ENCODE assay signal across 1 cellular context in the genomic region with DNA sequence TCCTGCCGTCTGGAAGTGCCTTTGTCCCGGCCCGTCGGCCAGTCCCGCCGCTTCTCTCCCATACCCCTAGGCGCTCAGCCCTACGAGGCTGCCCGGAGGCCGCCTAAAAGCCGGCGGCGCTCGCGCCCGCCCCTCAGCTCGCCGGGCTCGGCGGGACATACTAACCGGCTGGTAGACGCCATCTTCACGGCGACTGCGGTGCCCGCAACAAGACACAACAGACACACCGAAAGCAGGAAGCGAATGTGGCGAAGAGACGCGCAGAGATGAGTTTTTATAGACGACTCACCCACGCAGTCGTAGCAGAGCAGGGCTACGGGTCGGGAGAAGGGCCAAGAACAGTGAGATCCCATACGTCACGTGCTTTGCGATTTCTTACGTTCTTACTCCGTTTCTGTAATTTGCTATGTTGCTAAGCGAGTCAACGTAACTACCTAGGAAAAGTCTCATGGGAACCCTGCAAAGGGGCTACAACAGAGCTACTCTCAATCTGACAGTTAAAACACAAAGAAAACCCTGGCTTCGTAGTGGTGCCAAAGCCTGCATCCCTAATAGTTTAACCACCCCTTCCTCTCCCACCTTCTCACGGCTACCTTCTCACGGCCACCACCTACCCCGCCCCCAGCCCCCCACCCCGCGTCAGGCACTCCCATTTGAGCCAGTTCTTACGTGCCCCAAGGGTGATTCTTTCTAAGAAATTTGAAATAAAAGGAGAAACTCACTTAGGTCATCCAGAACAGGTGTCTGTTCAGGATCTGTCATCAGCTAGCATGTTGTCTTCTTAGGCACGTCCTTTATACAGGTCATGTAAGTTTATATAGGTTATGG.
TF ChIP-seq lines count a peak whose summit lies in the region.

A gene with protein sequence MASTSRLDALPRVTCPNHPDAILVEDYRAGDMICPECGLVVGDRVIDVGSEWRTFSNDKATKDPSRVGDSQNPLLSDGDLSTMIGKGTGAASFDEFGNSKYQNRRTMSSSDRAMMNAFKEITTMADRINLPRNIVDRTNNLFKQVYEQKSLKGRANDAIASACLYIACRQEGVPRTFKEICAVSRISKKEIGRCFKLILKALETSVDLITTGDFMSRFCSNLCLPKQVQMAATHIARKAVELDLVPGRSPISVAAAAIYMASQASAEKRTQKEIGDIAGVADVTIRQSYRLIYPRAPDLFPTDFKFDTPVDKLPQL (minus strand): TSS at position 250 of the 828 bp plus-strand sequence. CDS start 68 bp downstream, at position 182.

TF ChIP-seq in HepG2, 621 proteins besides CTCF, POLR2A, EP300 and RAD21 (continued from another document and continues in another):
- TF ChIP-seq, protein P1, sequence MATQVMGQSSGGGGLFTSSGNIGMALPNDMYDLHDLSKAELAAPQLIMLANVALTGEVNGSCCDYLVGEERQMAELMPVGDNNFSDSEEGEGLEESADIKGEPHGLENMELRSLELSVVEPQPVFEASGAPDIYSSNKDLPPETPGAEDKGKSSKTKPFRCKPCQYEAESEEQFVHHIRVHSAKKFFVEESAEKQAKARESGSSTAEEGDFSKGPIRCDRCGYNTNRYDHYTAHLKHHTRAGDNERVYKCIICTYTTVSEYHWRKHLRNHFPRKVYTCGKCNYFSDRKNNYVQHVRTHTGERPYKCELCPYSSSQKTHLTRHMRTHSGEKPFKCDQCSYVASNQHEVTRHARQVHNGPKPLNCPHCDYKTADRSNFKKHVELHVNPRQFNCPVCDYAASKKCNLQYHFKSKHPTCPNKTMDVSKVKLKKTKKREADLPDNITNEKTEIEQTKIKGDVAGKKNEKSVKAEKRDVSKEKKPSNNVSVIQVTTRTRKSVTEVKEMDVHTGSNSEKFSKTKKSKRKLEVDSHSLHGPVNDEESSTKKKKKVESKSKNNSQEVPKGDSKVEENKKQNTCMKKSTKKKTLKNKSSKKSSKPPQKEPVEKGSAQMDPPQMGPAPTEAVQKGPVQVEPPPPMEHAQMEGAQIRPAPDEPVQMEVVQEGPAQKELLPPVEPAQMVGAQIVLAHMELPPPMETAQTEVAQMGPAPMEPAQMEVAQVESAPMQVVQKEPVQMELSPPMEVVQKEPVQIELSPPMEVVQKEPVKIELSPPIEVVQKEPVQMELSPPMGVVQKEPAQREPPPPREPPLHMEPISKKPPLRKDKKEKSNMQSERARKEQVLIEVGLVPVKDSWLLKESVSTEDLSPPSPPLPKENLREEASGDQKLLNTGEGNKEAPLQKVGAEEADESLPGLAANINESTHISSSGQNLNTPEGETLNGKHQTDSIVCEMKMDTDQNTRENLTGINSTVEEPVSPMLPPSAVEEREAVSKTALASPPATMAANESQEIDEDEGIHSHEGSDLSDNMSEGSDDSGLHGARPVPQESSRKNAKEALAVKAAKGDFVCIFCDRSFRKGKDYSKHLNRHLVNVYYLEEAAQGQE (IDR thresholded peaks at IDR 0.05; ENCODE audit: borderline replicate concordance in 1 of 2, low read depth in 1 of 2, low read length in 2 of 2): peak in 1 of 2 experiments; percentile 76; a peak in 2 of 4 replicates
- TF ChIP-seq KAT2B (IDR thresholded peaks at IDR 0.05; ENCODE audit: borderline replicate concordance, low read depth, low read length): no peak
- no peak for TF ChIP-seq ZMYM2 (CRISPR knock-in tag; IDR thresholded peaks at IDR 0.05)
- TF ChIP-seq PRPF4 (IDR thresholded peaks at IDR 0.05; ENCODE audit: low read depth, low read length, poor library complexity, severe bottlenecking): no peak
- TF ChIP-seq HCFC1 (IDR thresholded peaks at IDR 0.05; ENCODE audit: low read depth, low read length): peak; percentile 53; the same call in 1 of the 2 replicates
- TF ChIP-seq DMTF1 (CRISPR knock-in tag; IDR thresholded peaks at IDR 0.05): no peak
- TF ChIP-seq ZNF12 (CRISPR knock-in tag; IDR thresholded peaks at IDR 0.05): peak; percentile 66
- TF ChIP-seq ZNF34 (CRISPR knock-in tag; IDR thresholded peaks at IDR 0.05; ENCODE audit: borderline replicate concordance): no peak
- TF ChIP-seq, protein P2, sequence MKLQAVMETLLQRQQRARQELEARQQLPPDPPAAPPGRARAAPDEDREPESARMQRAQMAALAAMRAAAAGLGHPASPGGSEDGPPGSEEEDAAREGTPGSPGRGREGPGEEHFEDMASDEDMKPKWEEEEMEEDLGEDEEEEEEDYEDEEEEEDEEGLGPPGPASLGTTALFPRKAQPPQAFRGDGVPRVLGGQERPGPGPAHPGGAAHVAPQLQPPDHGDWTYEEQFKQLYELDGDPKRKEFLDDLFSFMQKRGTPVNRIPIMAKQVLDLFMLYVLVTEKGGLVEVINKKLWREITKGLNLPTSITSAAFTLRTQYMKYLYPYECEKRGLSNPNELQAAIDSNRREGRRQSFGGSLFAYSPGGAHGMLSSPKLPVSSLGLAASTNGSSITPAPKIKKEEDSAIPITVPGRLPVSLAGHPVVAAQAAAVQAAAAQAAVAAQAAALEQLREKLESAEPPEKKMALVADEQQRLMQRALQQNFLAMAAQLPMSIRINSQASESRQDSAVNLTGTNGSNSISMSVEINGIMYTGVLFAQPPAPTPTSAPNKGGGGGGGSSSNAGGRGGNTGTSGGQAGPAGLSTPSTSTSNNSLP (IDR thresholded peaks at IDR 0.05; ENCODE audit: low read depth, low read length): no peak; the same call in 1 of the 2 replicates
- TF ChIP-seq NKX3-1 (CRISPR knock-in tag; IDR thresholded peaks at IDR 0.05): peak; percentile 77; the same call in 1 of the 2 replicates
- TF ChIP-seq ZNF431 (CRISPR knock-in tag; IDR thresholded peaks at IDR 0.05; ENCODE audit: borderline replicate concordance, low read depth): no peak
- TF ChIP-seq YY1 (IDR thresholded peaks at IDR 0.05; ENCODE audit: insufficient read depth, insufficient replicate concordance, low read depth, low read length): peak; percentile 90
- 0 out of 2 replicates have a peak, but pooled peaks have one; percentile 59 for TF ChIP-seq ZNF333 (CRISPR knock-in tag; IDR thresholded peaks at IDR 0.05; ENCODE audit: borderline replicate concordance)
- TF ChIP-seq HMG20B (CRISPR knock-in tag; conservative IDR thresholded peaks at IDR 0.05): peak; percentile 40; the same call in 1 of the 2 replicates
- no peak for TF ChIP-seq MBD4 (IDR thresholded peaks at IDR 0.05; ENCODE audit: borderline replicate concordance, low read length)
- TF ChIP-seq RAD51 (IDR thresholded peaks at IDR 0.05; ENCODE audit: borderline replicate concordance): peak; percentile 44; the same call in 1 of the 2 replicates
- no peak for TF ChIP-seq ZNF672 (CRISPR knock-in tag; IDR thresholded peaks at IDR 0.05)
- peak; percentile 66; the same call in 1 of the 2 replicates for TF ChIP-seq NRL (CRISPR knock-in tag; IDR thresholded peaks at IDR 0.05; ENCODE audit: borderline replicate concordance)
- TF ChIP-seq, protein P3, sequence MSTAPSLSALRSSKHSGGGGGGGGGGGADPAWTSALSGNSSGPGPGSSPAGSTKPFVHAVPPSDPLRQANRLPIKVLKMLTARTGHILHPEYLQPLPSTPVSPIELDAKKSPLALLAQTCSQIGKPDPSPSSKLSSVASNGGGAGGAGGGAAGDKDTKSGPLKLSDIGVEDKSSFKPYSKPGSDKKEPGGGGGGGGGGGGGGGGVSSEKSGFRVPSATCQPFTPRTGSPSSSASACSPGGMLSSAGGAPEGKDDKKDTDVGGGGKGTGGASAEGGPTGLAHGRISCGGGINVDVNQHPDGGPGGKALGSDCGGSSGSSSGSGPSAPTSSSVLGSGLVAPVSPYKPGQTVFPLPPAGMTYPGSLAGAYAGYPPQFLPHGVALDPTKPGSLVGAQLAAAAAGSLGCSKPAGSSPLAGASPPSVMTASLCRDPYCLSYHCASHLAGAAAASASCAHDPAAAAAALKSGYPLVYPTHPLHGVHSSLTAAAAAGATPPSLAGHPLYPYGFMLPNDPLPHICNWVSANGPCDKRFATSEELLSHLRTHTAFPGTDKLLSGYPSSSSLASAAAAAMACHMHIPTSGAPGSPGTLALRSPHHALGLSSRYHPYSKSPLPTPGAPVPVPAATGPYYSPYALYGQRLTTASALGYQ (CRISPR knock-in tag; IDR thresholded peaks at IDR 0.05): peak; percentile 64; the same call in 1 of the 2 replicates
- TF ChIP-seq TAF1 (CRISPR knock-in tag; IDR thresholded peaks at IDR 0.05): peak; percentile 97
- peak; percentile 53; the same call in 1 of the 2 replicates for TF ChIP-seq MIER2 (CRISPR knock-in tag; IDR thresholded peaks at IDR 0.05)
- TF ChIP-seq ZKSCAN1 (IDR thresholded peaks at IDR 0.05; ENCODE audit: low read length): no peak
- TF ChIP-seq, protein P4, sequence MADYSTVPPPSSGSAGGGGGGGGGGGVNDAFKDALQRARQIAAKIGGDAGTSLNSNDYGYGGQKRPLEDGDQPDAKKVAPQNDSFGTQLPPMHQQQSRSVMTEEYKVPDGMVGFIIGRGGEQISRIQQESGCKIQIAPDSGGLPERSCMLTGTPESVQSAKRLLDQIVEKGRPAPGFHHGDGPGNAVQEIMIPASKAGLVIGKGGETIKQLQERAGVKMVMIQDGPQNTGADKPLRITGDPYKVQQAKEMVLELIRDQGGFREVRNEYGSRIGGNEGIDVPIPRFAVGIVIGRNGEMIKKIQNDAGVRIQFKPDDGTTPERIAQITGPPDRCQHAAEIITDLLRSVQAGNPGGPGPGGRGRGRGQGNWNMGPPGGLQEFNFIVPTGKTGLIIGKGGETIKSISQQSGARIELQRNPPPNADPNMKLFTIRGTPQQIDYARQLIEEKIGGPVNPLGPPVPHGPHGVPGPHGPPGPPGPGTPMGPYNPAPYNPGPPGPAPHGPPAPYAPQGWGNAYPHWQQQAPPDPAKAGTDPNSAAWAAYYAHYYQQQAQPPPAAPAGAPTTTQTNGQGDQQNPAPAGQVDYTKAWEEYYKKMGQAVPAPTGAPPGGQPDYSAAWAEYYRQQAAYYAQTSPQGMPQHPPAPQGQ (CRISPR knock-in tag; IDR thresholded peaks at IDR 0.05; ENCODE audit: borderline replicate concordance): no peak
- peak; percentile 95 for TF ChIP-seq ASH2L (IDR thresholded peaks at IDR 0.05; ENCODE audit: insufficient read length, low read depth, low read length)
- 0 out of 2 replicates have a peak, but pooled peaks have one; percentile 53 for TF ChIP-seq ZNF564 (CRISPR knock-in tag; IDR thresholded peaks at IDR 0.05)
- TF ChIP-seq THAP7 (CRISPR knock-in tag; IDR thresholded peaks at IDR 0.05): peak; percentile 47; the same call in 1 of the 2 replicates
- peak; percentile 99 for TF ChIP-seq ATF2 (CRISPR knock-in tag; IDR thresholded peaks at IDR 0.05)
- no peak for TF ChIP-seq MAFG (CRISPR knock-in tag; IDR thresholded peaks at IDR 0.05)
- TF ChIP-seq MXD3 (CRISPR knock-in tag; IDR thresholded peaks at IDR 0.05): peak; percentile 85
- TF ChIP-seq ZNF644 (CRISPR knock-in tag; IDR thresholded peaks at IDR 0.05; ENCODE audit: low read depth): 0 out of 2 replicates have a peak, but pooled peaks have one; percentile 21
- TF ChIP-seq SALL1 (CRISPR knock-in tag; IDR thresholded peaks at IDR 0.05): peak; percentile 88
- 0 out of 2 replicates have a peak, but pooled peaks have one; percentile 47 for TF ChIP-seq RARG (CRISPR knock-in tag; IDR thresholded peaks at IDR 0.05; ENCODE audit: low read depth)
- peak; percentile 45; the same call in 1 of the 2 replicates for TF ChIP-seq TMF1 (CRISPR knock-in tag; IDR thresholded peaks at IDR 0.05; ENCODE audit: low read depth)
- TF ChIP-seq, protein P5, sequence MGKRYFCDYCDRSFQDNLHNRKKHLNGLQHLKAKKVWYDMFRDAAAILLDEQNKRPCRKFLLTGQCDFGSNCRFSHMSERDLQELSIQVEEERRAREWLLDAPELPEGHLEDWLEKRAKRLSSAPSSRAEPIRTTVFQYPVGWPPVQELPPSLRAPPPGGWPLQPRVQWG (CRISPR knock-in tag; IDR thresholded peaks at IDR 0.05; ENCODE audit: borderline replicate concordance, low read depth): no peak
